In genomic region chr10:32273326-32273725, GRCh38 we compare ENCODE assay signal across 24 cellular contexts.
DNase-seq lines count a peak whose midpoint lies in the region; ATAC-seq, FAIRE-seq and TF ChIP-seq lines count a peak whose summit lies in the region.
"Had no signal": no experiment of that assay in that cellular context is flagged by ENCODE, and none has a peak within 500 bp of the region (broad histone marks: within the 10 kb centered on the region; RNA-seq: fewer than 3 reads in every experiment).

No MANE protein-coding gene starts in this region.

- no peak overlapping the region for H3K4me3 ChIP-seq in K562
- H3K4me3 ChIP-seq in esophagus muscularis mucosa, result no peak overlapping the region
- H3K4me3 ChIP-seq: A549, MG63 had no signal

- H3K9me3 Mint-ChIP-seq in stimulated activated naive CD8-positive, alpha-beta T cell treated with anti-CD3 and anti-CD28 coated beads, Interleukin-15, Interleukin-2, amounts not matched to agents 100 ng/mL and 50 ng/mL, for 24 hours, result no peaks in the 10 kb centered on the region
- no peaks in the 10 kb centered on the region for H3K9me3 Mint-ChIP-seq in stimulated activated naive B cell treated with anti-CD40 and anti-IgM and Interleukin-4, amounts not matched to agents 10 μg/mL and 1 μg/mL and 100 μg/mL, for 72 hours
- no peaks in the 10 kb centered on the region for H3K9me3 Mint-ChIP-seq in activated CD4-positive, alpha-beta memory T cell treated with anti-CD3 and anti-CD28 coated beads for 36 hours
- H3K9me3 Mint-ChIP-seq: CD8-positive, alpha-beta T cell; H9 had no signal

- ATAC-seq in stimulated activated naive CD8-positive, alpha-beta T cell treated with anti-CD3 and anti-CD28 coated beads, Interleukin-15, Interleukin-2, amounts not matched to agents 100 U/mL and 50 U/mL, for 24 hours, result no peak
- ATAC-seq in K562, result no peak
- no peak for ATAC-seq in stimulated activated naive B cell treated with anti-CD40 and anti-IgM and Interleukin-4, amounts not matched to agents 10 μg/mL and 1 μg/mL and 100 μg/mL, for 72 hours (replicated peaks)
- ATAC-seq: A549; CD8-positive, alpha-beta T cell; PC-3 had no signal

- POLR2A ChIA-PET in K562 (lab: Yijun Ruan, JAX), result no interaction called here
- POLR2A ChIA-PET in activated CD4-positive, alpha-beta memory T cell treated with anti-CD3 and anti-CD28 coated beads for 36 hours (lab: Charles Lee), result no interaction called here

- FAIRE-seq in K562 (lab: Jason Lieb, UNC), result peak; percentile 29
- FAIRE-seq: A549, GM12891 had no signal

- TF ChIP-seq EP300 in K562 (IDR thresholded peaks at IDR 0.05; ENCODE audit: low read length), result no peak
- TF ChIP-seq EP300 in esophagus muscularis mucosa (IDR thresholded peaks at IDR 0.05), result no peak

- TF ChIP-seq POLR2A in K562 (conservative IDR thresholded peaks at IDR 0.05) (no peak), esophagus muscularis mucosa (IDR thresholded peaks at IDR 0.05; ENCODE audit: low read depth) (no peak)

- no peaks in the 10 kb centered on the region; the same call in 1 of the 2 replicates for H3K9me3 ChIP-seq in K562 (replicated peaks; ENCODE audit: control insufficient read depth, insufficient read depth, low read depth, low read length)
- H3K9me3 ChIP-seq in esophagus muscularis mucosa, result no peaks in the 10 kb centered on the region
- H3K9me3 ChIP-seq: A549, BE2C, MG63 had no signal

- peaks cover 17% of the 10 kb centered on the region for H3K4me1 Mint-ChIP-seq in stimulated activated naive CD8-positive, alpha-beta T cell treated with anti-CD3 and anti-CD28 coated beads, Interleukin-15, Interleukin-2, amounts not matched to agents 100 ng/mL and 50 ng/mL, for 24 hours (ENCODE audit: low read depth)
- H3K4me1 Mint-ChIP-seq in stimulated activated naive B cell treated with anti-CD40 and anti-IgM and Interleukin-4, amounts not matched to agents 10 μg/mL and 1 μg/mL and 100 μg/mL, for 72 hours, result peaks cover 4 to 6% of the 10 kb centered on the region in 2 donors
- H3K4me1 Mint-ChIP-seq in activated CD4-positive, alpha-beta memory T cell treated with anti-CD3 and anti-CD28 coated beads for 36 hours (ENCODE audit: low read depth), result peaks cover 14% of the 10 kb centered on the region

- H3K4me1 ChIP-seq in K562 (replicated peaks in 1 of 2; ENCODE audit: control insufficient read depth in 2 of 2, insufficient read depth in 2 of 2, low read length in 2 of 2), result no peaks in the 10 kb centered on the region
- peaks cover 0 to 30% (median 16%) of the 10 kb centered on the region in 4 donors for H3K4me1 ChIP-seq in esophagus muscularis mucosa
- H3K4me1 ChIP-seq: A549, BE2C had no signal

- intact Hi-C loops in K562 (cut with micrococcal nuclease) (no loop called here), esophagus muscularis mucosa (cut with DNase I) (loop anchor here (10.0 kb wide), 1 partner anchor 259 kb away; no protein-coding TSS in a partner anchor)
- intact Hi-C loops in activated CD4-positive, alpha-beta memory T cell treated with anti-CD3 and anti-CD28 coated beads for 36 hours (cut with micrococcal nuclease), result no loop called here

- H3K27ac Mint-ChIP-seq in stimulated activated naive CD8-positive, alpha-beta T cell treated with anti-CD3 and anti-CD28 coated beads, Interleukin-15, Interleukin-2, amounts not matched to agents 100 ng/mL and 50 ng/mL, for 24 hours, result peak overlapping the region; percentile 21
- H3K27ac Mint-ChIP-seq in stimulated activated naive B cell treated with anti-CD40 and anti-IgM and Interleukin-4, amounts not matched to agents 10 μg/mL and 1 μg/mL and 100 μg/mL, for 72 hours, result peak overlapping the region; percentile 22
- H3K27ac Mint-ChIP-seq in activated CD4-positive, alpha-beta memory T cell treated with anti-CD3 and anti-CD28 coated beads for 36 hours, result no peak overlapping the region

- H3K36me3 Mint-ChIP-seq in stimulated activated naive CD8-positive, alpha-beta T cell treated with anti-CD3 and anti-CD28 coated beads, Interleukin-15, Interleukin-2, amounts not matched to agents 100 ng/mL and 50 ng/mL, for 24 hours (ENCODE audit: low read depth), result peaks cover 59% of the 10 kb centered on the region
- peaks cover 31 to 38% of the 10 kb centered on the region in 2 donors for H3K36me3 Mint-ChIP-seq in stimulated activated naive B cell treated with anti-CD40 and anti-IgM and Interleukin-4, amounts not matched to agents 10 μg/mL and 1 μg/mL and 100 μg/mL, for 72 hours
- H3K36me3 Mint-ChIP-seq in activated CD4-positive, alpha-beta memory T cell treated with anti-CD3 and anti-CD28 coated beads for 36 hours, result peaks cover 35% of the 10 kb centered on the region

- no peak overlapping the region for H3K9ac ChIP-seq in K562 (ENCODE audit: insufficient read depth in 1 of 2, low read depth in 2 of 2, low read length in 2 of 2)

- H3K79me2 ChIP-seq in K562 (ENCODE audit: control insufficient read depth, insufficient read depth, low read length), result no peaks in the 10 kb centered on the region

- peaks cover 62% of the 10 kb centered on the region for H3K36me3 ChIP-seq in K562 (ENCODE audit: control insufficient read depth, insufficient read depth, low read length)
- peaks cover 29 to 80% (median 60%) of the 10 kb centered on the region in 4 donors for H3K36me3 ChIP-seq in esophagus muscularis mucosa

- TF ChIP-seq CTCF in K562 (IDR thresholded peaks at IDR 0.05 in 2 of 3, conservative IDR thresholded peaks at IDR 0.05 in 1 of 3; ENCODE audit: insufficient read depth in 2 of 3, low read depth in 1 of 3, low read length in 3 of 3), result no peak
- TF ChIP-seq CTCF in esophagus muscularis mucosa (IDR thresholded peaks at IDR 0.05), result no peak

- BruUV-seq in K562 (replicated peaks; lab: Mats Ljungman, UMichigan), result no TSS peak

- H2AFZ ChIP-seq in K562 (ENCODE audit: low read depth, low read length), result no peak overlapping the region

- CTCF ChIA-PET in K562 (lab: Yijun Ruan, JAX; ENCODE audit: low intra/inter-chr PET ratio), result no interaction called here
- CTCF ChIA-PET in activated CD4-positive, alpha-beta memory T cell treated with anti-CD3 and anti-CD28 coated beads for 36 hours (lab: Charles Lee), result interaction anchor here (1.7 kb wide), 1 partner anchor 17 kb away, joined by 4 read pairs; no protein-coding TSS in a partner anchor

- H3K27me3 Mint-ChIP-seq in stimulated activated naive CD8-positive, alpha-beta T cell treated with anti-CD3 and anti-CD28 coated beads, Interleukin-15, Interleukin-2, amounts not matched to agents 100 ng/mL and 50 ng/mL, for 24 hours, result no peaks in the 10 kb centered on the region
- no peaks in the 10 kb centered on the region for H3K27me3 Mint-ChIP-seq in stimulated activated naive B cell treated with anti-CD40 and anti-IgM and Interleukin-4, amounts not matched to agents 10 μg/mL and 1 μg/mL and 100 μg/mL, for 72 hours
- H3K27me3 Mint-ChIP-seq in activated CD4-positive, alpha-beta memory T cell treated with anti-CD3 and anti-CD28 coated beads for 36 hours, result no peaks in the 10 kb centered on the region

- in situ Hi-C loops in K562 (cut with MboI), result no loop called here

- H3K27ac ChIP-seq in K562 (ENCODE audit: extremely low read depth, low read depth, low read length) (no peak overlapping the region), esophagus muscularis mucosa (replicated peaks in 1 of 4) (no peak overlapping the region)
- H3K27ac ChIP-seq: A549 had no signal

- 93% methylated on average over 1 of the region's 1 CpG for WGBS in K562 (ENCODE audit: insufficient coverage, low coverage, missing lambda C conversion rate)
- WGBS in esophagus muscularis mucosa, result 68% methylated on average over 1 of the region's 1 CpG

- H4K20me1 ChIP-seq in K562 (replicated peaks; ENCODE audit: control insufficient read depth, insufficient read depth, low read length), result no peaks in the 10 kb centered on the region

- DNase-seq in stimulated activated naive CD8-positive, alpha-beta T cell treated with anti-CD3 and anti-CD28 coated beads, Interleukin-15, Interleukin-2, amounts not matched to agents 100 U/mL and 50 U/mL, for 24 hours, result no peak
- DNase-seq in MV-4-11 (lab: John Stamatoyannopoulos, UW) (peak; percentile 66), K562 (ENCODE audit: extremely low read depth in 1 of 4, low spot score in 3 of 4) (no peak), esophagus muscularis mucosa (ENCODE audit: extremely low spot score) (no peak), NCI-H524 (lab: John Stamatoyannopoulos, UW) (no peak)
- DNase-seq in stimulated activated naive B cell treated with anti-CD40 and anti-IgM and Interleukin-4, amounts not matched to agents 10 μg/mL and 1 μg/mL and 100 μg/mL, for 72 hours, result no peak
- no peak for DNase-seq in activated CD4-positive, alpha-beta memory T cell treated with anti-CD3 and anti-CD28 coated beads for 36 hours
- DNase-seq: BE2C; CD8-positive, alpha-beta T cell; DND-41; H9; MG63; NCI-H1105; NCI-H146; NCI-H2029; NCI-H226; NCI-H510A treated with DMSO at 0.1 percent for 48 hours; NCI-H774; NK-92 treated with Interleukin-12 subunit alpha and Interleukin-12 subunit beta, amount 100 ng/mL, for 24 hours; PC-3; Right ventricle myocardium superior had no signal

- no peak overlapping the region for H3K4me2 ChIP-seq in K562 (ENCODE audit: insufficient read depth, low read length)
- H3K4me2 ChIP-seq: A549 had no signal

- no peaks in the 10 kb centered on the region for H3K9me1 ChIP-seq in K562 (ENCODE audit: control insufficient read depth, insufficient read depth, low read length)

- no peak overlapping the region for H3K4me3 Mint-ChIP-seq in stimulated activated naive CD8-positive, alpha-beta T cell treated with anti-CD3 and anti-CD28 coated beads, Interleukin-15, Interleukin-2, amounts not matched to agents 100 ng/mL and 50 ng/mL, for 24 hours
- no peak overlapping the region for H3K4me3 Mint-ChIP-seq in stimulated activated naive B cell treated with anti-CD40 and anti-IgM and Interleukin-4, amounts not matched to agents 10 μg/mL and 1 μg/mL and 100 μg/mL, for 72 hours
- no peak overlapping the region for H3K4me3 Mint-ChIP-seq in activated CD4-positive, alpha-beta memory T cell treated with anti-CD3 and anti-CD28 coated beads for 36 hours
- H3K4me3 Mint-ChIP-seq: CD8-positive, alpha-beta T cell; H9 had no signal

- H3K27me3 ChIP-seq in K562 (ENCODE audit: control insufficient read depth in 2 of 2, insufficient read depth in 2 of 2, low read length in 2 of 2) (no peaks in the 10 kb centered on the region), esophagus muscularis mucosa (no peaks in the 10 kb centered on the region)
- H3K27me3 ChIP-seq: BE2C, MG63 had no signal

- TF ChIP-seq RAD21 in K562 (CRISPR knock-in tag; conservative IDR thresholded peaks at IDR 0.05 in 1 of 2, IDR thresholded peaks at IDR 0.05 in 1 of 2), result no peak

TF ChIP-seq in K562, 482 proteins besides CTCF, POLR2A, EP300 and RAD21 (continues in another document):
- no peak for TF ChIP-seq ZKSCAN8 (CRISPR knock-in tag; IDR thresholded peaks at IDR 0.05)
